ENCODE assay signal across 13 cellular contexts in the genomic region with DNA sequence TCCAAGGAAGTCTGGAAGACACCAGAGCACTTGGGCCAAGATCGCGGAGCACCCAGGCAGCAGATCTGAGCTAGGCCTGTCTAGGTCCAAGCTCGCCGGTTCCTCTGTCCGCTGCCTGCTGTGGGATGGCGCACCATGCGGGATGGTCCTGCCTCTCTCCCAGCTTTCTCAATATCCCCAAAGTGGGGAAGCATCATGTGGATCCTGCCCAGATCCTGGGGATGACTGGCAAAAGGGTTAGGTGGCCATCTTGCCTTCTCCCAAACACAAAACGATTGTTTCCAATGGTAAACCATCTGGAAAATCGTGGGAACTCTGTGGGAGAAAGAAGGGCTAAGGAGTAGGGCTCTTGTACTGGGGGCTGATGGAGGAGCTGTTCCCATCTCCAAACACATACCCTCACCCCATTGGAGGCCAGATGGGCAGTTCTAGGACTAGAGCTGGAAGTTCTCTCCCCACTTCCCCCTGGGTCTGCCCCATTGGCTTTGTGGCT. TPM values are rescaled to one million over a fixed set of nuclear protein-coding genes. Genes with fewer than 3 reads are reported as not detected.
DNase-seq lines count a peak whose midpoint lies in the region; ATAC-seq and TF ChIP-seq lines count a peak whose summit lies in the region.
"Had no signal": no experiment of that assay in that cellular context is flagged by ENCODE, and none has a peak within 500 bp of the region (broad histone marks: within the 10 kb centered on the region; RNA-seq: fewer than 3 reads in every experiment).

No MANE protein-coding gene starts in this region.

- H3K4me3 ChIP-seq in left ventricle myocardium inferior, result peak overlapping the region; percentile 33
- peak overlapping the region in 1 of 10 donors; percentile 45 for H3K4me3 ChIP-seq in heart right ventricle
- peak overlapping the region in 1 of 4 donors; percentile 1 for H3K4me3 ChIP-seq in adrenal gland
- H3K4me3 ChIP-seq in upper lobe of left lung, result peak overlapping the region in 1 of 4 donors; percentile 38
- H3K4me3 ChIP-seq: uterus had no signal

- H3K4me1 ChIP-seq in left ventricle myocardium inferior (peaks cover 29% of the 10 kb centered on the region), heart right ventricle (peaks cover 9 to 78% (median 22%) of the 10 kb centered on the region in 9 donors), adrenal gland (replicated peaks in 1 of 2) (peaks cover 48 to 69% of the 10 kb centered on the region in 2 donors), upper lobe of left lung (peaks cover 60 to 92% (median 70%) of the 10 kb centered on the region in 4 donors)
- H3K4me1 ChIP-seq: uterus had no signal

- WGBS in heart right ventricle, 2 donors, result 94 to 98% methylated on average over 9 of the region's 9 CpGs
- 87 to 90% (median 90%) methylated on average over 4 to 9 of the region's 9 CpGs for WGBS in adrenal gland, 4 donors
- WGBS in upper lobe of left lung, 2 donors, result 86 to 89% methylated on average over 7 to 9 of the region's 9 CpGs

- DNase-seq in left ventricle myocardium inferior (no peak), heart right ventricle (no peak), adrenal gland (no peak), natural killer cell (no peak), upper lobe of left lung (no peak), NCI-H1930 (lab: John Stamatoyannopoulos, UW) (no peak), foreskin melanocyte (no peak)
- DNase-seq: DMS 273 treated with DMSO at 0.1 percent for 48 hours; effector CD4-positive, alpha-beta T cell; uterus had no signal

- intact Hi-C loops in left ventricle myocardium inferior (cut with micrococcal nuclease) (no loop called here), heart right ventricle (cut with DNase I) (no loop called here), adrenal gland (cut with DNase I) (loop anchor here in 1 of 2 donors (5.0 kb wide), 1 partner anchor 38 kb away; a partner anchor contains a TSS), natural killer cell (cut with micrococcal nuclease) (no loop called here)

- no peak for TF ChIP-seq EP300 in upper lobe of left lung (IDR thresholded peaks at IDR 0.05)

- H3K9me3 Mint-ChIP-seq in natural killer cell, result no peaks in the 10 kb centered on the region
- H3K9me3 Mint-ChIP-seq: activated CD4-positive, alpha-beta T cell treated with anti-CD3 and anti-CD28 coated beads, Interleukin-2, amount 10 ng/mL, durations not matched to agents 24 days and 14 days had no signal

- no peak for ATAC-seq in heart right ventricle
- no peak for ATAC-seq in natural killer cell
- no peak for ATAC-seq in upper lobe of left lung (ENCODE audit: low FRiP score in 2 of 2)
- no peak for ATAC-seq in GM18907 (IDR thresholded peaks at IDR 0.05; ENCODE audit: unreplicated experiment)

- H3K4me3 Mint-ChIP-seq in natural killer cell, result peak overlapping the region; percentile 59

- TF ChIP-seq CTCF in left ventricle myocardium inferior (IDR thresholded peaks at IDR 0.05; ENCODE audit: borderline replicate concordance) (no peak), heart right ventricle (IDR thresholded peaks at IDR 0.05) (no peak), adrenal gland (IDR thresholded peaks at IDR 0.05) (no peak), natural killer cell (IDR thresholded peaks at IDR 0.05) (no peak), upper lobe of left lung (IDR thresholded peaks at IDR 0.05) (no peak)

- no peaks in the 10 kb centered on the region for H3K36me3 Mint-ChIP-seq in natural killer cell

- H3K27ac ChIP-seq in left ventricle myocardium inferior (replicated peaks) (peak overlapping the region; percentile 36), heart right ventricle (peak overlapping the region in 2 of 10 donors; percentile 2 to 90), adrenal gland (peak overlapping the region in 3 of 5 donors; percentile 49 to 90 (median 77)), upper lobe of left lung (peak overlapping the region; percentile 49 to 96 (median 73))
- H3K27ac ChIP-seq: uterus had no signal

- H3K9me3 ChIP-seq in left ventricle myocardium inferior (replicated peaks), result no peaks in the 10 kb centered on the region
- H3K9me3 ChIP-seq in heart right ventricle, result no peaks in the 10 kb centered on the region
- H3K9me3 ChIP-seq in adrenal gland (replicated peaks in 1 of 3), result no peaks in the 10 kb centered on the region
- no peaks in the 10 kb centered on the region for H3K9me3 ChIP-seq in upper lobe of left lung
- H3K9me3 ChIP-seq: uterus had no signal

- TF ChIP-seq POLR2A in adrenal gland (IDR thresholded peaks at IDR 0.05), result no peak
- TF ChIP-seq POLR2A in upper lobe of left lung (IDR thresholded peaks at IDR 0.05), result no peak

- H3K4me1 Mint-ChIP-seq in natural killer cell, result peaks cover 59 to 82% of the 10 kb centered on the region in 2 donors

- no peaks in the 10 kb centered on the region for H3K27me3 Mint-ChIP-seq in natural killer cell (ENCODE audit: low read depth in 2 of 2)
- H3K27me3 Mint-ChIP-seq: activated CD4-positive, alpha-beta T cell treated with anti-CD3 and anti-CD28 coated beads, Interleukin-2, amount 10 ng/mL, durations not matched to agents 24 days and 14 days had no signal

- no peaks in the 10 kb centered on the region for H3K27me3 ChIP-seq in left ventricle myocardium inferior (ENCODE audit: low read depth)
- no peaks in the 10 kb centered on the region for H3K27me3 ChIP-seq in heart right ventricle
- no peaks in the 10 kb centered on the region for H3K27me3 ChIP-seq in adrenal gland
- no peaks in the 10 kb centered on the region for H3K27me3 ChIP-seq in upper lobe of left lung
- H3K27me3 ChIP-seq: uterus had no signal

- H3K36me3 ChIP-seq in left ventricle myocardium inferior (no peaks in the 10 kb centered on the region), heart right ventricle (peaks cover 0 to 30% (median 0%) of the 10 kb centered on the region in 9 donors), adrenal gland (replicated peaks in 1 of 2) (no peaks in the 10 kb centered on the region), upper lobe of left lung (peaks cover 4 to 23% (median 16%) of the 10 kb centered on the region in 4 donors)
- H3K36me3 ChIP-seq: uterus had no signal

- no peak overlapping the region for H3K27ac Mint-ChIP-seq in natural killer cell
- H3K27ac Mint-ChIP-seq: activated CD4-positive, alpha-beta T cell treated with anti-CD3 and anti-CD28 coated beads, Interleukin-2, amount 10 ng/mL, durations not matched to agents 24 days and 14 days had no signal

RNA-seq across cellular contexts. Expression of a gene that starts 8.9 kb away (rescaled TPM):
- total RNA-seq in left ventricle myocardium inferior (13.6 TPM), heart right ventricle (10 to 100 TPM in 4 of 10 donors, 1 to 10 TPM in 6; 6.6 to 28.3 (median 7.7) TPM), adrenal gland (100 to 1,000 TPM in 1 of 8 donors, 10 to 100 TPM in 7; 25.8 to 156 (median 53.7) TPM), natural killer cell (10 to 100 TPM; 31.7 to 60.0 (median 36.3) TPM), upper lobe of left lung (100 to 1,000 TPM in 1 of 6 donors, 10 to 100 TPM in 5; 57.7 to 116 (median 67.9) TPM)
- polyA plus RNA-seq in heart right ventricle (10 to 100 TPM in 1 of 2 donors, 1 to 10 TPM in 1; 8.6 to 11.5 TPM), adrenal gland (10 to 100 TPM; 34.7 to 78.7 (median 38.2) TPM)
- polyA plus RNA-seq: neural cell had no signal

RNA-seq across cellular contexts. Expression of a gene that starts 39.6 kb away (rescaled TPM):
- total RNA-seq in left ventricle myocardium inferior (9.4 TPM), heart right ventricle (10 to 100 TPM in 4 of 10 donors, 1 to 10 TPM in 6; 5.7 to 13.1 (median 9.5) TPM), adrenal gland (10 to 100 TPM; 12.9 to 34.5 (median 22.9) TPM), natural killer cell (10 to 100 TPM; 13.3 to 17.2 (median 14.1) TPM), upper lobe of left lung (10 to 100 TPM in 4 of 6 donors, 1 to 10 TPM in 2; 5.1 to 19.9 (median 12.8) TPM)
- polyA plus RNA-seq in heart right ventricle (1 to 10 TPM; 4.6 to 8.2 TPM), adrenal gland (10 to 100 TPM in 2 of 3 donors, 1 to 10 TPM in 1; 6.7 to 24.1 (median 13.0) TPM)
